Comparison of ENCODE assay signal across 8 cellular contexts in the genomic region with DNA sequence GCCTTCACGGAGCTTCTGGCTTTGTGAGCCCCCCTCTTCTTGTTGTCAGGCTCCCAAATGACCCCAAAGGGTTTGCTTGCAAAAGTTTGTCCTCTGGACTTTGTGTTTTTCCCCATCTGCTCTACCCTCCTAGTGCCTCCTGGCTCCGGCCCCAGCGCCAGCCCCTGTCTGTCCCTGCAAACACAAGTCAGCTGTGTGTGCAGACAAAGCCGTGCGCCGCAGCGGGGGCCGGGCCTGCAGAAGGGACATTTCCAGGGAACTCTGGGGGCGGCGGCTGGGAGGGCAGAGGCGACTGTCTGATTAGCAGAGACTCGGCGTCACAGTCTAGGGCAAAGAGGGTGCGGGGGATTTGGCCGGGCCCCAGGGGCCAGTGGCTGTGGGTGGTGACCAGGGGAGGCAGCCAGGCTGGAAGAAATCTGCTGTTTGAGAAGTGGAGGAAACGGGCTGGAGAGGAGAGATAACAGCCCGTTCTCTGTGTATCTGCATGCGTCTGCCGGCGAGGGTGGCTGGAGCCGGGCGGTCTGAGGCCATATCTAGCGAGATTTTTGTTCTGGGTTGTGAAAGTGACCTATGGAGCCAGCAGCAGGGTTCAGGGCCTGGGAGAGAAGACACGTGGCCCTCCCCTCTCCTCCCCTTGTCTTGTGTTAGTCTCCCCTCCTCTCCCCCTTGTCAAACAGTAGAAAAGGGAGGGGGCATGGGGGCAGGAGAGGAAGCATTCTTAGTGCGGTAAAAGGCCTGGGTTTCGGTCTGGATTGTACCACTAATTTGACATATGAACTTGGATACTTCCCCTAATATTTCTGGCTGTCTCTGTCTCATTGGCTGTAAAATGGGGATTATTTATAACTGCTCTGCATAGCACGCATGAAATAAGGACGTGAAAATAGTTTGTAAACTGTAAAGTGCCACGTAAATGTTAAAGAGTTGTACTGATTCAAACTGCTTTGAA.
DNase-seq lines count a peak whose midpoint lies in the region; ATAC-seq and TF ChIP-seq lines count a peak whose summit lies in the region.

No MANE protein-coding gene starts in this region.

- POLR2A ChIA-PET in OCI-LY7 (lab: Charles Lee): interaction anchor here (0.9 kb wide), 1 partner anchor 53 kb away, joined by 3 read pairs; no protein-coding TSS in a partner anchor

- H4K20me1 ChIP-seq in BLaER1: no peaks in the 10 kb centered on the region
- no peaks in the 10 kb centered on the region for H4K20me1 ChIP-seq in OCI-LY7 (ENCODE audit: insufficient read depth, low read length)

- H3K4me1 ChIP-seq in BLaER1 (peaks cover 100% of the 10 kb centered on the region), OCI-LY7 (ENCODE audit: insufficient read depth, low read length, poor library complexity, severe bottlenecking) (peaks cover 72% of the 10 kb centered on the region)

- no peak for TF ChIP-seq CTCF in OCI-LY7 (conservative IDR thresholded peaks at IDR 0.05; ENCODE audit: low read length)

- no peaks in the 10 kb centered on the region for H3K36me3 Mint-ChIP-seq in activated naive CD8-positive, alpha-beta T cell treated with anti-CD3 and anti-CD28 coated beads, Interleukin-2, amount 50 U/mL, for 24 hours (ENCODE audit: low read depth)

- CTCF ChIA-PET in OCI-LY7 (lab: Charles Lee; ENCODE audit: unreplicated experiment): no interaction called here

- H3K36me3 ChIP-seq in BLaER1 (no peaks in the 10 kb centered on the region), OCI-LY7 (ENCODE audit: insufficient read depth, low read length) (no peaks in the 10 kb centered on the region)

- H3K4me2 ChIP-seq in BLaER1 (peak overlapping the region; percentile 90), OCI-LY7 (ENCODE audit: low read length) (no peak overlapping the region)

- no peaks in the 10 kb centered on the region for H3K27me3 ChIP-seq in BLaER1

- H3K4me3 Mint-ChIP-seq in activated naive CD8-positive, alpha-beta T cell treated with anti-CD3 and anti-CD28 coated beads, Interleukin-2, amount 50 U/mL, for 24 hours: no peak overlapping the region

- H3K9ac ChIP-seq in BLaER1: peak overlapping the region; percentile 71

- H3K4me3 ChIP-seq in BLaER1: peak overlapping the region; percentile 50
- H3K4me3 ChIP-seq in OCI-LY7 (ENCODE audit: low read depth, low read length, poor library complexity, severe bottlenecking): no peak overlapping the region

- no TSS peak for BruUV-seq in OCI-LY7 (replicated peaks; lab: Mats Ljungman, UMichigan)

- no peaks in the 10 kb centered on the region for H3K9me3 ChIP-seq in BLaER1
- H3K9me3 ChIP-seq in OCI-LY7 (ENCODE audit: low read length): no peaks in the 10 kb centered on the region

- no peaks in the 10 kb centered on the region for H3K9me3 Mint-ChIP-seq in activated naive CD8-positive, alpha-beta T cell treated with anti-CD3 and anti-CD28 coated beads, Interleukin-2, amount 50 U/mL, for 24 hours

- no peaks in the 10 kb centered on the region for H3K79me2 ChIP-seq in OCI-LY7 (ENCODE audit: insufficient read depth, low read depth, low read length)

- H2AFZ ChIP-seq in OCI-LY7 (ENCODE audit: low read length): no peak overlapping the region

- no peaks in the 10 kb centered on the region for H3K27me3 Mint-ChIP-seq in activated naive CD8-positive, alpha-beta T cell treated with anti-CD3 and anti-CD28 coated beads, Interleukin-2, amount 50 U/mL, for 24 hours

- peak overlapping the region; percentile 89 for H3K27ac ChIP-seq in BLaER1
- H3K27ac ChIP-seq in OCI-LY7 (ENCODE audit: low read depth, low read length, poor library complexity, severe bottlenecking): no peak overlapping the region

- no peak overlapping the region for H3K27ac Mint-ChIP-seq in activated naive CD8-positive, alpha-beta T cell treated with anti-CD3 and anti-CD28 coated beads, Interleukin-2, amount 50 U/mL, for 24 hours

- intact Hi-C loops in OCI-LY7 (cut with micrococcal nuclease; ENCODE audit: unreplicated experiment): no loop called here

- peak; percentile 68 for ATAC-seq in SK-N-SH treated with all-trans-retinoic acid at 6 μM for 48 hours
- no peak for ATAC-seq in activated naive CD8-positive, alpha-beta T cell treated with anti-CD3 and anti-CD28 coated beads, Interleukin-2, amount 50 U/mL, for 24 hours

- DNase-seq in globus pallidus (ENCODE audit: low spot score) (peak; percentile 84), occipital lobe (lab: John Stamatoyannopoulos, UW) (peak; percentile 79), OCI-LY7 (ENCODE audit: low spot score) (no peak), DMS114 treated with DMSO at 0.1 percent for 48 hours (lab: John Stamatoyannopoulos, UW; ENCODE audit: unreplicated experiment) (no peak), RKO (ENCODE audit: low spot score) (no peak)
- no peak for DNase-seq in activated naive CD8-positive, alpha-beta T cell treated with anti-CD3 and anti-CD28 coated beads, Interleukin-2, amount 50 U/mL, for 24 hours

- no peaks in the 10 kb centered on the region for H3K9me2 ChIP-seq in OCI-LY7 (ENCODE audit: insufficient read depth, low read length)

- H3K4me1 Mint-ChIP-seq in activated naive CD8-positive, alpha-beta T cell treated with anti-CD3 and anti-CD28 coated beads, Interleukin-2, amount 50 U/mL, for 24 hours: peaks cover 46% of the 10 kb centered on the region

TF ChIP-seq in SK-N-SH treated with all-trans-retinoic acid at 6 μM for 48 hours, 23 proteins besides CTCF, POLR2A, EP300 and RAD21 (continues in another document):
- TF ChIP-seq, protein P1, sequence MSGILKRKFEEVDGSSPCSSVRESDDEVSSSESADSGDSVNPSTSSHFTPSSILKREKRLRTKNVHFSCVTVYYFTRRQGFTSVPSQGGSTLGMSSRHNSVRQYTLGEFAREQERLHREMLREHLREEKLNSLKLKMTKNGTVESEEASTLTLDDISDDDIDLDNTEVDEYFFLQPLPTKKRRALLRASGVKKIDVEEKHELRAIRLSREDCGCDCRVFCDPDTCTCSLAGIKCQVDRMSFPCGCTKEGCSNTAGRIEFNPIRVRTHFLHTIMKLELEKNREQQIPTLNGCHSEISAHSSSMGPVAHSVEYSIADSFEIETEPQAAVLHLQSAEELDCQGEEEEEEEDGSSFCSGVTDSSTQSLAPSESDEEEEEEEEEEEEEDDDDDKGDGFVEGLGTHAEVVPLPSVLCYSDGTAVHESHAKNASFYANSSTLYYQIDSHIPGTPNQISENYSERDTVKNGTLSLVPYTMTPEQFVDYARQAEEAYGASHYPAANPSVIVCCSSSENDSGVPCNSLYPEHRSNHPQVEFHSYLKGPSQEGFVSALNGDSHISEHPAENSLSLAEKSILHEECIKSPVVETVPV (CRISPR knock-in tag; IDR thresholded peaks at IDR 0.05): no peak
- TF ChIP-seq CSDC2 (CRISPR knock-in tag; IDR thresholded peaks at IDR 0.05): no peak
- TF ChIP-seq ZC3H10 (CRISPR knock-in tag; IDR thresholded peaks at IDR 0.05): no peak
- no peak for TF ChIP-seq ZNF70 (CRISPR knock-in tag; IDR thresholded peaks at IDR 0.05)
- no peak for TF ChIP-seq ZFP30 (CRISPR knock-in tag; IDR thresholded peaks at IDR 0.05)
- TF ChIP-seq SNAI2 (CRISPR knock-in tag; IDR thresholded peaks at IDR 0.05): 0 out of 2 replicates have a peak, but pooled peaks have one; percentile 6
- TF ChIP-seq TSHZ2 (CRISPR knock-in tag; IDR thresholded peaks at IDR 0.05): 0 out of 2 replicates have a peak, but pooled peaks have one; percentile 66
- TF ChIP-seq ESRRG (CRISPR knock-in tag; IDR thresholded peaks at IDR 0.05): no peak
- no peak for TF ChIP-seq ISL1 (CRISPR knock-in tag; IDR thresholded peaks at IDR 0.05)
- TF ChIP-seq GLIS3 (CRISPR knock-in tag; IDR thresholded peaks at IDR 0.05): no peak
- no peak for TF ChIP-seq ARNTL (CRISPR knock-in tag; IDR thresholded peaks at IDR 0.05; ENCODE audit: borderline replicate concordance, low read depth)
- no peak for TF ChIP-seq OSR1 (CRISPR knock-in tag; IDR thresholded peaks at IDR 0.05)
- TF ChIP-seq, protein P2, sequence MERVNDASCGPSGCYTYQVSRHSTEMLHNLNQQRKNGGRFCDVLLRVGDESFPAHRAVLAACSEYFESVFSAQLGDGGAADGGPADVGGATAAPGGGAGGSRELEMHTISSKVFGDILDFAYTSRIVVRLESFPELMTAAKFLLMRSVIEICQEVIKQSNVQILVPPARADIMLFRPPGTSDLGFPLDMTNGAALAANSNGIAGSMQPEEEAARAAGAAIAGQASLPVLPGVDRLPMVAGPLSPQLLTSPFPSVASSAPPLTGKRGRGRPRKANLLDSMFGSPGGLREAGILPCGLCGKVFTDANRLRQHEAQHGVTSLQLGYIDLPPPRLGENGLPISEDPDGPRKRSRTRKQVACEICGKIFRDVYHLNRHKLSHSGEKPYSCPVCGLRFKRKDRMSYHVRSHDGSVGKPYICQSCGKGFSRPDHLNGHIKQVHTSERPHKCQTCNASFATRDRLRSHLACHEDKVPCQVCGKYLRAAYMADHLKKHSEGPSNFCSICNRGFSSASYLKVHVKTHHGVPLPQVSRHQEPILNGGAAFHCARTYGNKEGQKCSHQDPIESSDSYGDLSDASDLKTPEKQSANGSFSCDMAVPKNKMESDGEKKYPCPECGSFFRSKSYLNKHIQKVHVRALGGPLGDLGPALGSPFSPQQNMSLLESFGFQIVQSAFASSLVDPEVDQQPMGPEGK (CRISPR knock-in tag; IDR thresholded peaks at IDR 0.05; ENCODE audit: borderline replicate concordance): peak; percentile 72; the same call in 1 of the 2 replicates
- no peak for TF ChIP-seq ZNF565 (CRISPR knock-in tag; conservative IDR thresholded peaks at IDR 0.05; ENCODE audit: low read depth)
- TF ChIP-seq BACH2 (CRISPR knock-in tag; IDR thresholded peaks at IDR 0.05; ENCODE audit: borderline replicate concordance): no peak

Comparison
In these comparisons a context has a peak if more than half of its experiments do, and no peak if none do; other contexts are left out.
1. DNase-seq: peak in globus pallidus (single experiment) and occipital lobe (single experiment); none in OCI-LY7 (single experiment), DMS114 treated with DMSO at 0.1 percent for 48 hours (single experiment), activated naive CD8-positive, alpha-beta T cell treated with anti-CD3 and anti-CD28 coated beads, Interleukin-2, amount 50 U/mL, for 24 hours (single experiment) and RKO (single experiment).